In genomic region chr17:20008242-20009051, GRCh38 we compare ENCODE assay signal across 8 cellular contexts. TPM values are rescaled to one million over a fixed set of nuclear protein-coding genes. Genes with fewer than 3 reads are reported as not detected.
DNase-seq lines count a peak whose midpoint lies in the region; ATAC-seq and TF ChIP-seq lines count a peak whose summit lies in the region.

No MANE protein-coding gene starts in this region.

- no peaks in the 10 kb centered on the region for H3K79me2 ChIP-seq in mammary epithelial cell (ENCODE audit: insufficient read depth, low read length)

- H3K27me3 ChIP-seq in mammary epithelial cell (ENCODE audit: insufficient read depth, low read length) = peaks cover 2% of the 10 kb centered on the region
- H3K27me3 ChIP-seq in layer of hippocampus (ENCODE audit: control insufficient read depth, insufficient read depth, low read length) = no peaks in the 10 kb centered on the region

- H3K4me1 ChIP-seq in mammary epithelial cell (ENCODE audit: insufficient read depth, low read length) = peaks cover 16% of the 10 kb centered on the region

- in situ Hi-C loops in mammary epithelial cell (cut with MboI; ENCODE audit: low sequenced_read_pairs in 2 of 2) = no loop called here

- H3K9me3 ChIP-seq in mammary epithelial cell (replicated peaks; ENCODE audit: insufficient read depth, low read length) = no peaks in the 10 kb centered on the region

- H4K20me1 ChIP-seq in mammary epithelial cell (ENCODE audit: insufficient read depth, low read length) = no peaks in the 10 kb centered on the region

- H3K27ac ChIP-seq in mammary epithelial cell (ENCODE audit: insufficient read depth, low read depth, low read length) (no peak overlapping the region), layer of hippocampus (ENCODE audit: low read depth, low read length) (peak overlapping the region; percentile 31)

- H3K4me2 ChIP-seq in mammary epithelial cell (ENCODE audit: insufficient read depth, low read depth, low read length) = peak overlapping the region; percentile 100

- dilution Hi-C loops in mammary epithelial cell (cut with HindIII; ENCODE audit: low sequenced_read_pairs) = no loop called here

- H3K4me3 ChIP-seq in mammary epithelial cell (replicated peaks in 1 of 3; ENCODE audit: insufficient read depth in 1 of 3, low read depth in 2 of 3, low read length in 3 of 3) = peak overlapping the region; percentile 64 to 82 (median 75)

- CTCF ChIA-PET in mammary epithelial cell (lab: Charles Lee; ENCODE audit: low non-redundant PET) = no interaction called here

- TF ChIP-seq CTCF in mammary epithelial cell (conservative IDR thresholded peaks at IDR 0.05 in 1 of 2, IDR thresholded peaks at IDR 0.05 in 1 of 2; ENCODE audit: extremely low read depth in 1 of 2, insufficient read depth in 1 of 2, low read depth in 1 of 2, low read length in 2 of 2) = no peak

- intact Hi-C loops in mammary epithelial cell (cut with micrococcal nuclease) = loop anchor here (1.0 kb wide), 1 partner anchor 15 kb away; no protein-coding TSS in a partner anchor

- no peaks in the 10 kb centered on the region for H3K36me3 ChIP-seq in mammary epithelial cell (ENCODE audit: insufficient read depth, low read length)

- DNase-seq in GM03348 (ENCODE audit: low spot score) (peak; percentile 41), NCI-H69 (lab: John Stamatoyannopoulos, UW) (peak; percentile 63), mammary epithelial cell (peak; percentile 21), NCI-H2107 treated with DMSO at 0.1 percent for 48 hours (lab: John Stamatoyannopoulos, UW; ENCODE audit: unreplicated experiment) (no peak)
- DNase-seq in stimulated activated naive CD8-positive, alpha-beta T cell treated with anti-CD3 and anti-CD28 coated beads, Interleukin-15, Interleukin-2, amounts not matched to agents 100 U/mL and 50 U/mL, for 24 hours = peak; percentile 32

- 66% methylated on average over 17 of the region's 35 CpGs for WGBS in mammary epithelial cell (ENCODE audit: low coverage, missing lambda C conversion rate)

- peak; percentile 35 for ATAC-seq in GM21723 (IDR thresholded peaks at IDR 0.05; ENCODE audit: unreplicated experiment)
- peak; percentile 24 for ATAC-seq in stimulated activated naive CD8-positive, alpha-beta T cell treated with anti-CD3 and anti-CD28 coated beads, Interleukin-15, Interleukin-2, amounts not matched to agents 100 U/mL and 50 U/mL, for 24 hours
- ATAC-seq in GM21390 (IDR thresholded peaks at IDR 0.05; ENCODE audit: unreplicated experiment) = no peak

- TSS peak; percentile 69 for BruUV-seq in mammary epithelial cell (replicated peaks; lab: Mats Ljungman, UMichigan)

- peak overlapping the region; percentile 100 for H2AFZ ChIP-seq in mammary epithelial cell (ENCODE audit: low read depth, low read length)

- H3K9ac ChIP-seq in mammary epithelial cell (ENCODE audit: insufficient read depth, low read length) = peak overlapping the region; percentile 18

RNA-seq across cellular contexts. Expression of gene SPECC1, which starts 0.7 kb away (rescaled TPM):
- total RNA-seq in mammary epithelial cell = 100 to 1,000 TPM in 1 of 2 donors, 10 to 100 TPM in 1; 67.1 to 122 TPM
- polyA plus RNA-seq in mammary epithelial cell = 27.4 TPM
- 52.7 TPM for polyA minus RNA-seq in mammary epithelial cell

RNA-seq across cellular contexts. Expression of gene AKAP10, which starts 30.8 kb away (rescaled TPM):
- 10 to 100 TPM; 23.7 to 30.1 TPM for total RNA-seq in mammary epithelial cell
- 13.2 TPM for polyA plus RNA-seq in mammary epithelial cell
- 26.2 TPM for polyA minus RNA-seq in mammary epithelial cell
